In genomic region chr13:22077205-22077683, GRCh38 we compare ENCODE assay signal across 25 cellular contexts.
A peak's percentile ranks its signal among the peaks of the same experiment; 100 is the strongest.
DNase-seq lines count a peak whose midpoint lies in the region; ATAC-seq and TF ChIP-seq lines count a peak whose summit lies in the region.
"Had no signal": no experiment of that assay in that cellular context is flagged by ENCODE, and none has a peak within 500 bp of the region (broad histone marks: within the 10 kb centered on the region; RNA-seq: fewer than 3 reads in every experiment).

No MANE protein-coding gene starts in this region.

- no peaks in the 10 kb centered on the region for H3K9me3 ChIP-seq in CD4-positive, alpha-beta memory T cell (ENCODE audit: control insufficient read depth in 1 of 2, low read length in 2 of 2)
- H3K9me3 ChIP-seq in lung (ENCODE audit: control insufficient read depth in 2 of 2, insufficient read depth in 1 of 2, low read length in 1 of 2) (peaks cover 0 to 3% of the 10 kb centered on the region in 2 donors), Caco-2 (no peaks in the 10 kb centered on the region)
- H3K9me3 ChIP-seq: A549, Peyer's patch, sigmoid colon, suprapubic skin had no signal

- H3K4me1 Mint-ChIP-seq in CD4-positive, alpha-beta memory T cell: peaks cover 30 to 44% (median 35%) of the 10 kb centered on the region in 4 donors
- H3K4me1 Mint-ChIP-seq in Caco-2 (ENCODE audit: low read depth, unreplicated experiment): peaks cover 10% of the 10 kb centered on the region
- H3K4me1 Mint-ChIP-seq: neural progenitor cell had no signal

- H3K27ac ChIP-seq in CD4-positive, alpha-beta memory T cell (ENCODE audit: low read depth, low read length): no peak overlapping the region
- no peak overlapping the region for H3K27ac ChIP-seq in lung (ENCODE audit: low read depth in 1 of 2, low read length in 1 of 2)
- H3K27ac ChIP-seq: A549, dorsolateral prefrontal cortex, neural progenitor cell, Peyer's patch, sigmoid colon, suprapubic skin, WERI-Rb-1 had no signal

- intact Hi-C loops in CD4-positive, alpha-beta memory T cell (cut with micrococcal nuclease): no loop called here
- intact Hi-C loops in Caco-2 (cut with micrococcal nuclease; ENCODE audit: unreplicated experiment): no loop called here

- TF ChIP-seq CTCF in lung (IDR thresholded peaks at IDR 0.05; ENCODE audit: control extremely low read depth, extremely low read depth) (no peak), Caco-2 (IDR thresholded peaks at IDR 0.05; ENCODE audit: insufficient read depth in 1 of 2, low read depth in 1 of 2, low read length in 1 of 2, severe bottlenecking in 1 of 2, unreplicated experiment in 1 of 2) (no peak)

- peaks cover 0 to 2% (median 0%) of the 10 kb centered on the region in 8 donors for H3K9me3 Mint-ChIP-seq in CD4-positive, alpha-beta memory T cell
- H3K9me3 Mint-ChIP-seq in Caco-2 (ENCODE audit: unreplicated experiment): no peaks in the 10 kb centered on the region
- H3K9me3 Mint-ChIP-seq: activated naive CD4-positive, alpha-beta T cell treated with anti-CD3 and anti-CD28 coated beads, Interleukin-2, amount 50 U/mL, for 24 hours; central memory CD8-positive, alpha-beta T cell; neural progenitor cell had no signal

- peak; percentile 42 for ATAC-seq in lung (ENCODE audit: insufficient read depth, low FRiP score)
- ATAC-seq: A549, HCT116 had no signal

- no peaks in the 10 kb centered on the region for H3K36me3 Mint-ChIP-seq in CD4-positive, alpha-beta memory T cell
- no peaks in the 10 kb centered on the region for H3K36me3 Mint-ChIP-seq in Caco-2 (ENCODE audit: insufficient read depth, unreplicated experiment)
- H3K36me3 Mint-ChIP-seq: activated naive CD4-positive, alpha-beta T cell treated with anti-CD3 and anti-CD28 coated beads, Interleukin-2, amount 50 U/mL, for 24 hours; neural progenitor cell had no signal

- peak overlapping the region in 3 of 8 donors; percentile 21 to 58 (median 25) for H3K4me3 Mint-ChIP-seq in CD4-positive, alpha-beta memory T cell
- no peak overlapping the region for H3K4me3 Mint-ChIP-seq in Caco-2 (ENCODE audit: unreplicated experiment)
- H3K4me3 Mint-ChIP-seq: activated naive CD4-positive, alpha-beta T cell treated with anti-CD3 and anti-CD28 coated beads, Interleukin-2, amount 50 U/mL, for 24 hours; central memory CD8-positive, alpha-beta T cell; neural progenitor cell had no signal

- H3K4me3 ChIP-seq in CD4-positive, alpha-beta memory T cell (ENCODE audit: low read length in 2 of 2): no peak overlapping the region
- no peak overlapping the region for H3K4me3 ChIP-seq in lung
- H3K4me3 ChIP-seq in Caco-2 (ENCODE audit: low read depth, low read length): no peak overlapping the region
- H3K4me3 ChIP-seq: A549, dorsolateral prefrontal cortex, neural progenitor cell, Peyer's patch, sigmoid colon, suprapubic skin had no signal

- 30 to 56% methylated on average over 3 of the region's 3 CpGs for WGBS in lung, 2 donors

- no peaks in the 10 kb centered on the region for H3K27me3 ChIP-seq in CD4-positive, alpha-beta memory T cell (ENCODE audit: insufficient read depth, low read length)
- H3K27me3 ChIP-seq in lung (ENCODE audit: control insufficient read depth, insufficient read depth): no peaks in the 10 kb centered on the region
- H3K27me3 ChIP-seq in Caco-2 (replicated peaks; ENCODE audit: control insufficient read depth, insufficient read depth, low read length): no peaks in the 10 kb centered on the region
- H3K27me3 ChIP-seq: neural progenitor cell, Peyer's patch, sigmoid colon had no signal

- peak overlapping the region; percentile 38 to 91 (median 58) for H3K27ac Mint-ChIP-seq in CD4-positive, alpha-beta memory T cell
- H3K27ac Mint-ChIP-seq in Caco-2 (ENCODE audit: unreplicated experiment): no peak overlapping the region
- H3K27ac Mint-ChIP-seq: activated naive CD4-positive, alpha-beta T cell treated with anti-CD3 and anti-CD28 coated beads, Interleukin-2, amount 50 U/mL, for 24 hours; neural progenitor cell had no signal

- no TSS peak for BruUV-seq in Caco-2 (replicated peaks; lab: Mats Ljungman, UMichigan)

- no peaks in the 10 kb centered on the region for H3K36me3 ChIP-seq in CD4-positive, alpha-beta memory T cell (ENCODE audit: insufficient read depth, low read length)
- H3K36me3 ChIP-seq in lung (ENCODE audit: control insufficient read depth in 2 of 2, insufficient read depth in 2 of 2, low read length in 2 of 2) (no peaks in the 10 kb centered on the region), Caco-2 (ENCODE audit: control insufficient read depth, insufficient read depth, low read length) (no peaks in the 10 kb centered on the region)
- H3K36me3 ChIP-seq: neural progenitor cell, Peyer's patch, sigmoid colon, suprapubic skin, WERI-Rb-1 had no signal

- CTCF ChIA-PET in CD4-positive, alpha-beta memory T cell (lab: Charles Lee; ENCODE audit: partially characterized antibody): interaction anchor here (1.1 to 4.0 kb wide), 3 partner anchors 11 to 86 kb away, joined by 3 to 19 read pairs (median 4); no protein-coding TSS in a partner anchor
- CTCF ChIA-PET in Caco-2 (lab: Charles Lee): no interaction called here

- DNase-seq in NCI-H2196 (lab: John Stamatoyannopoulos, UW; ENCODE audit: unreplicated experiment) (peak; percentile 44), NCI-H2196 treated with DMSO at 0.1 percent for 48 hours (lab: John Stamatoyannopoulos, UW; ENCODE audit: unreplicated experiment) (no peak), NCI-H748 treated with DMSO at 0.1 percent for 48 hours (lab: John Stamatoyannopoulos, UW) (peak; percentile 80), lung (ENCODE audit: low spot score) (no peak), Caco-2 (no peak), hepatic stellate cell (ENCODE audit: low spot score) (no peak), NCI-H2227 treated with DMSO at 0.1 percent for 48 hours (lab: John Stamatoyannopoulos, UW) (no peak)
- peak in 1 of 5 donors; percentile 14 for DNase-seq in CD4-positive, alpha-beta memory T cell
- DNase-seq: activated CD4-positive, alpha-beta T cell treated with anti-CD3 and anti-CD28 coated beads, Interleukin-2, amount 50 U/mL, for 48 hours; dorsolateral prefrontal cortex; head of caudate nucleus; KBM-7; MM.1S; NCI-H1694; NCI-H446; Peyer's patch; sigmoid colon; stimulated activated CD4-positive, alpha-beta T cell treated with anti-CD3 and anti-CD28 coated beads, Interleukin-15, amount 100 ng/mL, for 24 hours; WERI-Rb-1 had no signal

- POLR2A ChIA-PET in CD4-positive, alpha-beta memory T cell (lab: Charles Lee; ENCODE audit: partially characterized antibody): interaction anchor here (0.9 to 4.6 kb wide), 7 partner anchors 8 to 473 kb away, joined by 3 to 35 read pairs (median 3); partner anchors contain the start of gene MICU2
- POLR2A ChIA-PET in Caco-2 (lab: Charles Lee): no interaction called here

- H3K27me3 Mint-ChIP-seq in CD4-positive, alpha-beta memory T cell: no peaks in the 10 kb centered on the region
- H3K27me3 Mint-ChIP-seq in Caco-2 (ENCODE audit: insufficient read depth, unreplicated experiment): no peaks in the 10 kb centered on the region
- H3K27me3 Mint-ChIP-seq: activated naive CD4-positive, alpha-beta T cell treated with anti-CD3 and anti-CD28 coated beads, Interleukin-2, amount 50 U/mL, for 24 hours; central memory CD8-positive, alpha-beta T cell had no signal

- H3K4me1 ChIP-seq in CD4-positive, alpha-beta memory T cell (ENCODE audit: insufficient read depth, low read length): peaks cover 40% of the 10 kb centered on the region
- H3K4me1 ChIP-seq in lung (ENCODE audit: control insufficient read depth in 2 of 2, insufficient read depth in 2 of 2, low read length in 2 of 2) (no peaks in the 10 kb centered on the region), Caco-2 (peaks cover 8% of the 10 kb centered on the region; the same call in 1 of the 2 replicates)
- H3K4me1 ChIP-seq: A549, sigmoid colon, suprapubic skin had no signal

Comparison
In these comparisons a context has a peak if more than half of its experiments do, and no peak if none do; other contexts are left out.
1. DNase-seq: peak in NCI-H2196 (single experiment) and NCI-H748 treated with DMSO at 0.1 percent for 48 hours (single experiment); none in NCI-H2196 treated with DMSO at 0.1 percent for 48 hours (single experiment), lung (single experiment), Caco-2 (0 of 2), hepatic stellate cell (single experiment) and NCI-H2227 treated with DMSO at 0.1 percent for 48 hours (single experiment).